In genomic region chr7:120944826-120945562, GRCh38 we compare ENCODE assay signal across 24 cellular contexts. TPM values are rescaled to one million over a fixed set of nuclear protein-coding genes. Genes with fewer than 3 reads are reported as not detected.
A peak's percentile ranks its signal among the peaks of the same experiment; 100 is the strongest.
DNase-seq lines count a peak whose midpoint lies in the region; ATAC-seq, FAIRE-seq and TF ChIP-seq lines count a peak whose summit lies in the region.
"Had no signal": no experiment of that assay in that cellular context is flagged by ENCODE, and none has a peak within 500 bp of the region (broad histone marks: within the 10 kb centered on the region; RNA-seq: fewer than 3 reads in every experiment).

No MANE protein-coding gene starts in this region.

- CTCF ChIA-PET in HepG2 (lab: Yijun Ruan, JAX; ENCODE audit: low intra/inter-chr PET ratio, low total read pairs), result no interaction called here

- TF ChIP-seq POLR2A in right lobe of liver (IDR thresholded peaks at IDR 0.05) (no peak), HepG2 (IDR thresholded peaks at IDR 0.05; ENCODE audit: insufficient read depth in 1 of 2, low read depth in 2 of 2, low read length in 2 of 2) (no peak)

- H4K20me1 ChIP-seq in HepG2 (ENCODE audit: insufficient read depth, low read length) (no peaks in the 10 kb centered on the region), GM23248 (ENCODE audit: insufficient read depth) (no peaks in the 10 kb centered on the region)

- H3K36me3 ChIP-seq in right lobe of liver, result no peaks in the 10 kb centered on the region
- H3K36me3 ChIP-seq in HepG2 (replicated peaks in 1 of 2; ENCODE audit: control insufficient read depth in 1 of 2, insufficient read depth in 2 of 2, low read length in 2 of 2), result no peaks in the 10 kb centered on the region
- H3K36me3 ChIP-seq in GM23248 (ENCODE audit: low read depth), result no peaks in the 10 kb centered on the region
- H3K36me3 ChIP-seq: adrenal gland, left ventricle myocardium inferior, neutrophil, tibial nerve had no signal

- TF ChIP-seq RAD21 in HepG2 (CRISPR knock-in tag; IDR thresholded peaks at IDR 0.05), result no peak

- POLR2A ChIA-PET in HepG2 (lab: Yijun Ruan, JAX), result no interaction called here

- no peak for DNase-seq in right lobe of liver
- DNase-seq in HepG2 (ENCODE audit: low spot score), result no peak
- peak; percentile 13 for DNase-seq in kidney tubule cell (ENCODE audit: low spot score)
- DNase-seq in glomerular visceral epithelial cell (ENCODE audit: extremely low spot score), result no peak
- DNase-seq in GM19239 (ENCODE audit: insufficient read length, low spot score), result no peak
- no peak for DNase-seq in GM23248
- DNase-seq: activated CD8-positive, alpha-beta memory T cell treated with anti-CD3 and anti-CD28 coated beads, Interleukin-2, amount 50 U/mL, for 48 hours; activated CD8-positive, alpha-beta T cell treated with anti-CD3 and anti-CD28 coated beads for 36 hours; activated naive CD4-positive, alpha-beta T cell treated with anti-CD3 and anti-CD28 coated beads for 36 hours; adrenal gland; CD8-positive, alpha-beta memory T cell; DMS 273 treated with DMSO at 0.1 percent for 48 hours; H9; left ventricle myocardium inferior; NCI-H2171 treated with DMSO at 0.1 percent for 48 hours; NCI-H524 treated with DMSO at 0.1 percent for 48 hours; Right ventricle myocardium superior; stimulated activated CD4-positive, alpha-beta T cell treated with anti-CD3 and anti-CD28 coated beads, Interleukin-4, amount 100 ng/mL, for 4 hours had no signal

- H3K4me3 ChIP-seq in right lobe of liver, result no peak overlapping the region
- H3K4me3 ChIP-seq in HepG2 (replicated peaks in 1 of 3; ENCODE audit: insufficient read depth in 1 of 3, low read depth in 2 of 3, low read length in 3 of 3), result no peak overlapping the region
- H3K4me3 ChIP-seq in GM23248, result no peak overlapping the region
- H3K4me3 ChIP-seq: adrenal gland, GM12878, left ventricle myocardium inferior, tibial nerve had no signal

- in situ Hi-C loops in HepG2 (cut with HindIII; ENCODE audit: extremely low pct_ligation_motif_present, low pct_unique_long_range_greater_than_20kb), result no loop called here
- in situ Hi-C loops in GM23248 (cut with MboI), result no loop called here

- no peaks in the 10 kb centered on the region for H3K79me2 ChIP-seq in HepG2 (ENCODE audit: insufficient read depth, low read length)
- no peaks in the 10 kb centered on the region for H3K79me2 ChIP-seq in GM23248 (ENCODE audit: insufficient read depth)

- ATAC-seq in right lobe of liver (peak in 3 of 4 donors; percentile 19 to 39 (median 39)), HepG2 (no peak), GM18519 (IDR thresholded peaks at IDR 0.05; ENCODE audit: low FRiP score, unreplicated experiment) (no peak)
- ATAC-seq: activated CD8-positive, alpha-beta T cell treated with anti-CD3 and anti-CD28 coated beads for 36 hours; GM12878 had no signal

- no peak overlapping the region for H2AFZ ChIP-seq in HepG2 (ENCODE audit: low read length)
- no peak overlapping the region for H2AFZ ChIP-seq in GM23248

- TF ChIP-seq CTCF in right lobe of liver (IDR thresholded peaks at IDR 0.05) (no peak), HepG2 (CRISPR knock-in tag; IDR thresholded peaks at IDR 0.05) (no peak), VCaP (conservative IDR thresholded peaks at IDR 0.05) (no peak)

- no peaks in the 10 kb centered on the region for H3K9me2 ChIP-seq in GM23248 (ENCODE audit: insufficient read depth)

- FAIRE-seq in HepG2 (lab: Jason Lieb, UNC) (no peak), GM19239 (lab: Jason Lieb, UNC) (no peak)
- FAIRE-seq: GM12878 had no signal

- no peaks in the 10 kb centered on the region for H3K9me3 ChIP-seq in right lobe of liver
- no peaks in the 10 kb centered on the region for H3K9me3 ChIP-seq in HepG2 (ENCODE audit: low read length)
- H3K9me3 ChIP-seq in GM23248 (ENCODE audit: low read depth), result no peaks in the 10 kb centered on the region
- H3K9me3 ChIP-seq: adrenal gland, left ventricle myocardium inferior, neutrophil, tibial nerve had no signal

- H3K4me2 ChIP-seq in HepG2 (ENCODE audit: low read depth, low read length), result no peak overlapping the region
- H3K4me2 ChIP-seq in GM23248 (ENCODE audit: unreplicated experiment), result no peak overlapping the region

- BruUV-seq in HepG2 (replicated peaks; lab: Mats Ljungman, UMichigan), result no TSS peak

- no peaks in the 10 kb centered on the region for H3F3A ChIP-seq in GM23248 (ENCODE audit: insufficient read depth)

- H3K4me1 ChIP-seq in right lobe of liver (no peaks in the 10 kb centered on the region), HepG2 (ENCODE audit: insufficient read depth, low read length) (peaks cover 6% of the 10 kb centered on the region), GM23248 (ENCODE audit: insufficient read depth) (0 out of 2 replicates have a peak, but pooled peaks cover 3% of the 10 kb centered on the region)
- H3K4me1 ChIP-seq: tibial nerve had no signal

- WGBS in right lobe of liver (ENCODE audit: insufficient coverage, low coverage, low lambda C conversion rate, missing lambda C conversion rate), result 37% methylated on average over 6 of the region's 6 CpGs
- WGBS in HepG2 (ENCODE audit: low lambda C conversion rate), result 46% methylated on average over 6 of the region's 6 CpGs
- 55 to 59% methylated on average over 6 of the region's 6 CpGs for WGBS in GM23248 (ENCODE audit: low coverage in 1 of 2, low lambda C conversion rate in 2 of 2, missing lambda C conversion rate in 2 of 2), 2 experiments

- H3K9ac ChIP-seq in HepG2 (ENCODE audit: insufficient read depth, low read depth, low read length), result no peak overlapping the region
- no peak overlapping the region for H3K9ac ChIP-seq in GM23248

- intact Hi-C loops in right lobe of liver (cut with DNase I), result no loop called here
- intact Hi-C loops in HepG2 (cut with micrococcal nuclease; ENCODE audit: unreplicated experiment), result no loop called here

- TF ChIP-seq EP300 in HepG2 (IDR thresholded peaks at IDR 0.05; ENCODE audit: low read depth in 2 of 2, low read length in 2 of 2) (no peak), HepG2 (CRISPR knock-in tag; IDR thresholded peaks at IDR 0.05; ENCODE audit: borderline replicate concordance) (no peak)

- H3K27ac ChIP-seq in right lobe of liver (no peak overlapping the region), HepG2 (ENCODE audit: extremely low read length, insufficient read depth, low read length) (no peak overlapping the region), VCaP (peak overlapping the region; percentile 44), GM23248 (no peak overlapping the region)
- H3K27ac ChIP-seq: adrenal gland, left ventricle myocardium inferior, neutrophil, tibial nerve had no signal

- H3K27me3 ChIP-seq in right lobe of liver (no peaks in the 10 kb centered on the region), HepG2 (ENCODE audit: control insufficient read depth in 1 of 2, insufficient read depth in 2 of 2, low read length in 2 of 2) (no peaks in the 10 kb centered on the region), GM23248 (replicated peaks; ENCODE audit: insufficient read depth) (no peaks in the 10 kb centered on the region)
- H3K27me3 ChIP-seq: adrenal gland, neutrophil, tibial nerve had no signal

RNA-seq across cellular contexts. Expression of gene ING3, which starts 5.6 kb away (rescaled TPM):
- total RNA-seq in right lobe of liver (1 to 10 TPM; 4.5 to 6.5 (median 6.2) TPM), HepG2 (2016; rRNA removed; fragmentation: Illumina TruSeq; extraction: Trizol) (12.8 and 17.3 TPM in 2 replicates)
- 5.4 and 5.6 TPM in 2 replicates for total RNA-seq in HepG2 (2016; cell fraction: cytosol; rRNA removed; fragmentation: Illumina TruSeq; extraction: Trizol; ENCODE audit: low read depth)
- total RNA-seq in HepG2 (2016; cell fraction: insoluble cytoplasmic fraction; rRNA removed; fragmentation: Illumina TruSeq; extraction: Trizol), result 12.3 and 17.5 TPM in 2 replicates
- total RNA-seq in HepG2 (2016; cell fraction: membrane; rRNA removed; fragmentation: Illumina TruSeq; extraction: Trizol), result 9.2 and 10.4 TPM in 2 replicates
- total RNA-seq in HepG2 (2016; cell fraction: nucleus; rRNA removed; fragmentation: Illumina TruSeq; extraction: Trizol), result 17.5 and 19.0 TPM in 2 replicates
- polyA plus RNA-seq in HepG2 (2011; rRNA removed) (4.8 and 6.9 TPM in 2 replicates), GM23248 (2016; fragmentation: Nextera tagmentation; extraction: Ambion mirVana) (21.6 and 27.0 TPM in 2 replicates)
- 1.9 and 3.0 TPM in 2 replicates for polyA plus RNA-seq in HepG2 (2011; cell fraction: cytosol; rRNA removed)
- 5.0 and 7.6 TPM in 2 replicates for polyA plus RNA-seq in HepG2 (2011; cell fraction: nucleus; rRNA removed)
- 4.6 and 5.4 TPM in 2 replicates for polyA plus RNA-seq in HepG2 (2012)
- 1.8 and 2.0 TPM in 2 replicates for polyA plus RNA-seq in HepG2 (2016; cell fraction: cytosol; fragmentation: Illumina TruSeq; extraction: Trizol; ENCODE audit: low read depth)
- polyA plus RNA-seq in HepG2 (2016; cell fraction: insoluble cytoplasmic fraction; fragmentation: Illumina TruSeq; extraction: Trizol; ENCODE audit: low read depth), result 14.2 and 14.8 TPM in 2 replicates
- 2.5 and 3.9 TPM in 2 replicates for polyA plus RNA-seq in HepG2 (2016; cell fraction: membrane; fragmentation: Illumina TruSeq; extraction: Trizol; ENCODE audit: low read depth)
- polyA plus RNA-seq in HepG2 (2016; cell fraction: nucleus; fragmentation: Illumina TruSeq; extraction: Trizol; ENCODE audit: insufficient read depth, low read depth), result 23.1 and 23.8 TPM in 2 replicates
- 3.6 and 5.1 TPM in 2 replicates for polyA minus RNA-seq in HepG2 (2011; rRNA and poly(A)+ RNA removed; ENCODE audit: low replicate concordance)
- 1.4 and 3.0 TPM in 2 replicates for polyA minus RNA-seq in HepG2 (2011; cell fraction: cytosol; rRNA and poly(A)+ RNA removed)
- polyA minus RNA-seq in HepG2 (2011; cell fraction: nucleus; rRNA and poly(A)+ RNA removed), result 31.2 and 43.5 TPM in 2 replicates
- 10.1 and 13.3 TPM in 2 replicates for total RNA-seq in GM23248 (2014; rRNA removed; shearing (Covaris generic))

RNA-seq across cellular contexts. Expression of gene CPED1, which starts 43.5 kb away (rescaled TPM):
- 10 to 100 TPM; 24.3 to 45.8 (median 34.9) TPM for total RNA-seq in right lobe of liver
- 27.0 and 41.6 TPM in 2 replicates for total RNA-seq in HepG2 (2016; rRNA removed; fragmentation: Illumina TruSeq; extraction: Trizol)
- 19.1 and 22.1 TPM in 2 replicates for total RNA-seq in HepG2 (2016; cell fraction: cytosol; rRNA removed; fragmentation: Illumina TruSeq; extraction: Trizol; ENCODE audit: low read depth)
- 26.8 and 37.9 TPM in 2 replicates for total RNA-seq in HepG2 (2016; cell fraction: insoluble cytoplasmic fraction; rRNA removed; fragmentation: Illumina TruSeq; extraction: Trizol)
- total RNA-seq in HepG2 (2016; cell fraction: membrane; rRNA removed; fragmentation: Illumina TruSeq; extraction: Trizol), result 42.6 and 47.7 TPM in 2 replicates
- total RNA-seq in HepG2 (2016; cell fraction: nucleus; rRNA removed; fragmentation: Illumina TruSeq; extraction: Trizol), result 34.0 and 36.3 TPM in 2 replicates
- polyA plus RNA-seq in HepG2 (2011; rRNA removed), result 8.1 and 11.5 TPM in 2 replicates
- 5.7 and 8.0 TPM in 2 replicates for polyA plus RNA-seq in HepG2 (2011; cell fraction: cytosol; rRNA removed)
- 4.5 and 5.1 TPM in 2 replicates for polyA plus RNA-seq in HepG2 (2011; cell fraction: nucleus; rRNA removed)
- 8.0 and 9.2 TPM in 2 replicates for polyA plus RNA-seq in HepG2 (2012)
- 13.3 and 13.8 TPM in 2 replicates for polyA plus RNA-seq in HepG2 (2016; cell fraction: cytosol; fragmentation: Illumina TruSeq; extraction: Trizol; ENCODE audit: low read depth)
- 25.0 and 25.2 TPM in 2 replicates for polyA plus RNA-seq in HepG2 (2016; cell fraction: insoluble cytoplasmic fraction; fragmentation: Illumina TruSeq; extraction: Trizol; ENCODE audit: low read depth)
- 25.4 and 27.2 TPM in 2 replicates for polyA plus RNA-seq in HepG2 (2016; cell fraction: membrane; fragmentation: Illumina TruSeq; extraction: Trizol; ENCODE audit: low read depth)
- 12.7 and 13.4 TPM in 2 replicates for polyA plus RNA-seq in HepG2 (2016; cell fraction: nucleus; fragmentation: Illumina TruSeq; extraction: Trizol; ENCODE audit: insufficient read depth, low read depth)
- polyA minus RNA-seq in HepG2 (2011; rRNA and poly(A)+ RNA removed; ENCODE audit: low replicate concordance), result 2.6 and 9.2 TPM in 2 replicates
- polyA minus RNA-seq in HepG2 (2011; cell fraction: cytosol; rRNA and poly(A)+ RNA removed), result 6.2 and 8.8 TPM in 2 replicates
- 22.3 and 31.6 TPM in 2 replicates for polyA minus RNA-seq in HepG2 (2011; cell fraction: nucleus; rRNA and poly(A)+ RNA removed)
- total RNA-seq in GM23248 (2014; rRNA removed; shearing (Covaris generic)), result 20.2 and 23.0 TPM in 2 replicates
- polyA plus RNA-seq in GM23248 (2016; fragmentation: Nextera tagmentation; extraction: Ambion mirVana), result 12.4 and 13.5 TPM in 2 replicates
- total RNA-seq: activated CD8-positive, alpha-beta T cell treated with anti-CD3 and anti-CD28 coated beads for 36 hours; activated naive CD4-positive, alpha-beta T cell treated with anti-CD3 and anti-CD28 coated beads for 36 hours; activated T-helper 1 cell treated with anti-CD3 and anti-CD28 coated beads, Interleukin-12 subunit alpha, Interleukin-12 subunit beta, Interleukin-2, Interleukin-4 antibody, amounts not matched to agents 30 ng/mL and 10 ng/mL and 1 ng/mL, durations not matched to agents 14 hours and 24 hours and 36 hours had no signal
- polyA plus RNA-seq: CD8-positive, alpha-beta memory T cell had no signal

Comparison
In these comparisons a context has a peak if more than half of its experiments do, and no peak if none do; other contexts are left out.
1. ATAC-seq: peak in right lobe of liver (3 of 4); none in HepG2 (single experiment) and GM18519 (single experiment).